ENCODE assay signal across 11 cellular contexts in genomic region chr20:49955167-49955566, GRCh38. TPM values are rescaled to one million over a fixed set of nuclear protein-coding genes. Genes with fewer than 3 reads are reported as not detected.
"Had no signal": no experiment of that assay in that cellular context is flagged by ENCODE, and none has a peak within 500 bp of the region (broad histone marks: within the 10 kb centered on the region; RNA-seq: fewer than 3 reads in every experiment).

No MANE protein-coding gene starts in this region.

- H3K27ac Mint-ChIP-seq: endodermal cell, type B pancreatic cell had no signal

- H3K4me3 Mint-ChIP-seq: endodermal cell; naive thymus-derived CD4-positive, alpha-beta T cell; type B pancreatic cell had no signal

- DNase-seq: colonic mucosa; dermis blood vessel endothelial cell; endodermal cell; erythroblast; foreskin keratinocyte; naive thymus-derived CD4-positive, alpha-beta T cell; stimulated activated CD4-positive, alpha-beta T cell treated with anti-CD3 and anti-CD28 coated beads, Interleukin-12 subunit alpha, Interleukin-12 subunit beta, amount 100 ng/mL, for 4 hours; stimulated activated naive CD4-positive, alpha-beta T cell treated with Interleukin-2 at 50 U/mL for 16 hours had no signal

- H3K27me3 Mint-ChIP-seq: naive thymus-derived CD4-positive, alpha-beta T cell; type B pancreatic cell had no signal

- H3K9me3 Mint-ChIP-seq: naive thymus-derived CD4-positive, alpha-beta T cell; type B pancreatic cell had no signal

- H3K4me1 Mint-ChIP-seq: endodermal cell had no signal

- ATAC-seq: foreskin keratinocyte; naive thymus-derived CD4-positive, alpha-beta T cell; sciatic nerve had no signal

RNA-seq across cellular contexts. Expression of gene SNAI1, which starts 27.6 kb away (rescaled TPM):
- total RNA-seq: kidney epithelial cell had no signal
